ENCODE assay signal across 24 cellular contexts in the genomic region with DNA sequence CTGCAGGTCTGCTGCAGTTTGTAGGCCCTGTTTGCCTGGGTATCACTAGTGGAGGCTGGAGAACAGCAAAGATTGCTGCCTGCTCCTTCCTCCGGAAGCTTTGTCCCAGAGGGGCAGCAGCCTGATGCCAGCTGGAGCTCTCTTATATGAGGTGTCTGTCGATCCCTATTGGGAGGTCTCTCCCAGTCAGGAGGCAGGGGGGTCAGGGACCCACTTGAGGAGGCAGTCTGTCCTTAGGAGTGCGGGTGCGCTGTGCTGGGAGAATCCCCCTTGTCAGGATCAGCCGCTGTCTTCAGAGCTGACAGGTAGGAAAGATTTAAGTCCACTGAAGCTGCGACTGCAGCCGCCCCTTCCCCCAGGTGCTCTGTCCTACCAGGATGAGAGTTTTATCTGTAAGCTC.
"Had no signal": no experiment of that assay in that cellular context is flagged by ENCODE, and none has a peak within 500 bp of the region (broad histone marks: within the 10 kb centered on the region; RNA-seq: fewer than 3 reads in every experiment).

No MANE protein-coding gene starts in this region.

- H3K4me1 ChIP-seq: parathyroid adenoma, psoas muscle, right lobe of liver, sigmoid colon, stomach, thyroid gland, tibial nerve, upper lobe of left lung, vagina had no signal

- ATAC-seq: naive thymus-derived CD8-positive, alpha-beta T cell; psoas muscle; right cardiac atrium; right lobe of liver; stimulated activated effector memory CD8-positive, alpha-beta T cell treated with anti-CD3 and anti-CD28 coated beads, Interleukin-12 subunit alpha, Interleukin-12 subunit beta, amount 100 ng/mL, for 72 hours; stimulated activated naive B cell treated with anti-CD40 and anti-IgM and Interleukin-4, amounts not matched to agents 10 μg/mL and 1 μg/mL and 100 μg/mL, for 72 hours had no signal

- H3K27ac ChIP-seq: ovary, parathyroid adenoma, psoas muscle, right lobe of liver, sigmoid colon, stomach, thoracic aorta, thyroid gland, tibial nerve, upper lobe of left lung, vagina had no signal

- H2AFZ ChIP-seq: parathyroid adenoma had no signal

- DNase-seq: naive thymus-derived CD8-positive, alpha-beta T cell; nephron progenitor cell; occipital lobe; ovary; psoas muscle; right lobe of liver; sigmoid colon; small intestine; stimulated activated CD4-positive, alpha-beta T cell treated with anti-CD3 and anti-CD28 coated beads, Interleukin-15, amount 100 ng/mL, for 24 hours; stimulated activated CD4-positive, alpha-beta T cell treated with anti-CD3 and anti-CD28 coated beads, Interleukin-2, amount 100 ng/mL, for 24 hours; stimulated activated CD4-positive, alpha-beta T cell treated with anti-CD3 and anti-CD28 coated beads, Interleukin-2, amount 100 ng/mL, for 48 hours; stimulated activated CD4-positive, alpha-beta T cell treated with anti-CD3 and anti-CD28 coated beads, Interleukin-4, amount 100 ng/mL, for 24 hours; stimulated activated naive B cell treated with anti-CD40 and anti-IgM and Interleukin-4, amounts not matched to agents 10 μg/mL and 1 μg/mL and 100 μg/mL, for 72 hours; stimulated activated naive CD4-positive, alpha-beta T cell treated with Interleukin-2 at 50 U/mL for 16 hours; stomach; thyroid gland had no signal

- FAIRE-seq: small intestine, urothelium cell line had no signal

- H3K27me3 ChIP-seq: ovary, right lobe of liver, sigmoid colon, stomach, thyroid gland, tibial nerve, upper lobe of left lung, vagina had no signal

- H3K9me3 ChIP-seq: ovary, psoas muscle, right lobe of liver, sigmoid colon, stomach, thoracic aorta, thyroid gland, tibial nerve, upper lobe of left lung, vagina had no signal

- H3K79me2 ChIP-seq: parathyroid adenoma had no signal

- H3K4me3 ChIP-seq: ovary, psoas muscle, right lobe of liver, sigmoid colon, stomach, thoracic aorta, thyroid gland, tibial nerve, vagina had no signal

- H3K36me3 ChIP-seq: ovary, right lobe of liver, sigmoid colon, thoracic aorta, thyroid gland, upper lobe of left lung, vagina had no signal

- H3K9ac ChIP-seq: parathyroid adenoma had no signal
